8 cellular contexts compared by ENCODE assay signal in the genomic region with DNA sequence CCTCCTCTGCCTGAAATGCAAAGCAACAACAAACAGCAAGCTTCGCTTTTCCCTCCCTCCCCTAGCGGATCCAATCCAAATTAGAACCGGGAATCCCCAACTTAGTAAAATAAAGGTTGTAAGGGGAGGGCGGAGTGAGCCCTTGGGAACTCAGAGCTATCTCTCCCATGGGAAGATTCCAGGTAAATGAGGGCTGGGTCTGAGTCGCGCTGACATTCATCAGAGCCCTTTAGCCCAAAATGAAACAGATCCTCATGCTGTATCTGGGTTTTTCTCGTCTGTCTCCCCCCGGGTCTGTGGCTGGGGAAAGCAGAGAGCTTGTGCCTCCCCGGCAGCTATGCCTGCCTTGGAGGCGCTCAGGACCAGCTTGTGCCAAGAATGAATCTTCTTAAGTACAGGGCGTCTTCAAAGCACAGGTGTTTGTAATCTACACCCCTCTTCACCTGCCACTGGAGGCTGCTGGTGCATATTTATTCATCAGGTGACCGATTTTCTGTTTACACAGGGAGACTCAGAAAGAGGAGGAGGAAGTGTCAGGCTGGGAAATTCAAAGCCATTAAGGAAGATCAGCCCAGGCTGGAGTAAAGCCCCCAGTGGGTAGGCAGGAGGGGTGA. TPM values are rescaled to one million over a fixed set of nuclear protein-coding genes. Genes with fewer than 3 reads are reported as not detected.
DNase-seq lines count a peak whose midpoint lies in the region; ATAC-seq and TF ChIP-seq lines count a peak whose summit lies in the region.

No MANE protein-coding gene starts in this region.

- H3K4me1 Mint-ChIP-seq in mesothelial cell of epicardium = peaks cover 53% of the 10 kb centered on the region

- no peaks in the 10 kb centered on the region for H3K9me3 Mint-ChIP-seq in mesothelial cell of epicardium

- no peaks in the 10 kb centered on the region for H3K36me3 ChIP-seq in brain microvascular endothelial cell (replicated peaks)

- ATAC-seq in HG03045 (IDR thresholded peaks at IDR 0.05; ENCODE audit: unreplicated experiment) = no peak

- no peaks in the 10 kb centered on the region for H3K36me3 Mint-ChIP-seq in mesothelial cell of epicardium

- DNase-seq in GM12865 (ENCODE audit: low read depth) (peak; percentile 48), NCI-H187 treated with DMSO at 0.1 percent for 48 hours (lab: John Stamatoyannopoulos, UW) (peak; percentile 73), T47D (ENCODE audit: low read depth in 1 of 2, low spot score in 1 of 2) (peak; percentile 96 to 99), mesothelial cell of epicardium (ENCODE audit: low spot score in 2 of 2, unreplicated experiment in 2 of 2) (no peak), brain microvascular endothelial cell (no peak), MV-4-11 (lab: John Stamatoyannopoulos, UW) (no peak), epidermal melanocyte (ENCODE audit: insufficient read length, low spot score) (no peak)

- H3K27ac Mint-ChIP-seq in mesothelial cell of epicardium = peak overlapping the region; percentile 94

- H3K27me3 ChIP-seq in brain microvascular endothelial cell (replicated peaks) = no peaks in the 10 kb centered on the region

- peak overlapping the region; percentile 66 for H3K4me3 Mint-ChIP-seq in mesothelial cell of epicardium

- H3K27me3 Mint-ChIP-seq in mesothelial cell of epicardium (ENCODE audit: low read depth) = no peaks in the 10 kb centered on the region

- in situ Hi-C loops in T47D (cut with HindIII; ENCODE audit: low pct_unique_long_range_greater_than_20kb, low sequenced_read_pairs) (no loop called here), brain microvascular endothelial cell (cut with HindIII; ENCODE audit: low pct_ligation_motif_present, low sequenced_read_pairs) (no loop called here)

- no peak overlapping the region for H3K27ac ChIP-seq in brain microvascular endothelial cell

- no peak for TF ChIP-seq CTCF in GM12865 (IDR thresholded peaks at IDR 0.05; ENCODE audit: insufficient read depth, low read depth, low read length, missing control alignments)
- no peak for TF ChIP-seq CTCF in mesothelial cell of epicardium (IDR thresholded peaks at IDR 0.05; ENCODE audit: unreplicated experiment)
- TF ChIP-seq CTCF in brain microvascular endothelial cell (IDR thresholded peaks at IDR 0.05; ENCODE audit: low read depth, low read length, missing control alignments) = no peak

- H3K4me3 ChIP-seq in GM12865 (ENCODE audit: low read depth, low read length) (peak overlapping the region; percentile 98), brain microvascular endothelial cell (ENCODE audit: low read depth, low read length) (no peak overlapping the region)

RNA-seq across cellular contexts. Expression of a gene that starts 55.0 kb away (rescaled TPM):
- 193 to 218 TPM (median 208 TPM) in 3 replicates for total RNA-seq in mesothelial cell of epicardium

Comparison
In these comparisons a context has a peak if more than half of its experiments do, and no peak if none do; other contexts are left out.
1. DNase-seq: peak in GM12865 (single experiment), NCI-H187 treated with DMSO at 0.1 percent for 48 hours (single experiment) and T47D (2 of 2); none in mesothelial cell of epicardium (0 of 2), brain microvascular endothelial cell (single experiment), MV-4-11 (single experiment) and epidermal melanocyte (single experiment).